ENCODE assay signal across 21 cellular contexts in genomic region chr2:192465145-192465544, GRCh38.
"Had no signal": no experiment of that assay in that cellular context is flagged by ENCODE, and none has a peak within 500 bp of the region (broad histone marks: within the 10 kb centered on the region; RNA-seq: fewer than 3 reads in every experiment).

No MANE protein-coding gene starts in this region.

- H3K36me3 ChIP-seq: colonic mucosa, gastrocnemius medialis, right lobe of liver, suprapubic skin, transverse colon, vagina had no signal

- DNase-seq: colonic mucosa; effector CD8-positive, alpha-beta T cell; endodermal cell; foreskin fibroblast; gastrocnemius medialis; head of caudate nucleus; mesenchymal stem cell; naive thymus-derived CD8-positive, alpha-beta T cell; nephron progenitor cell; nucleus accumbens; small intestine; stimulated activated CD4-positive, alpha-beta T cell treated with anti-CD3 and anti-CD28 coated beads, Interleukin-15, amount 100 ng/mL, for 24 hours; stimulated activated CD4-positive, alpha-beta T cell treated with anti-CD3 and anti-CD28 coated beads, Interleukin-2, amount 100 ng/mL, for 48 hours; stimulated activated naive B cell treated with anti-CD40 and anti-IgM and Interleukin-4, amounts not matched to agents 10 μg/mL and 1 μg/mL and 100 μg/mL, for 72 hours; transverse colon had no signal

- H3K27ac ChIP-seq: colonic mucosa, epithelial cell of prostate, gastrocnemius medialis, right lobe of liver, suprapubic skin, transverse colon, vagina had no signal

- ATAC-seq: esophagus mucosa; gastrocnemius medialis; naive thymus-derived CD8-positive, alpha-beta T cell had no signal

- H3K27me3 ChIP-seq: colonic mucosa, gastrocnemius medialis, right lobe of liver, suprapubic skin, transverse colon, vagina had no signal

- H3K4me3 ChIP-seq: colonic mucosa, gastrocnemius medialis, lung, right lobe of liver, suprapubic skin, transverse colon, vagina had no signal
